In genomic region chrX:72916096-72916495, GRCh38 we compare ENCODE assay signal across 5 cellular contexts. TPM values are rescaled to one million over a fixed set of nuclear protein-coding genes. Genes with fewer than 3 reads are reported as not detected.
"Had no signal": no experiment of that assay in that cellular context is flagged by ENCODE, and none has a peak within 500 bp of the region (broad histone marks: within the 10 kb centered on the region; RNA-seq: fewer than 3 reads in every experiment).

No MANE protein-coding gene starts in this region.

RNA-seq across cellular contexts. Expression of gene FAM236C, which starts 3.7 kb away (rescaled TPM):
- total RNA-seq: GM23338, H1, H9, HT-29, IMR-90 had no signal
- polyA plus RNA-seq: GM23338, H1, IMR-90 had no signal

RNA-seq across cellular contexts. Expression of gene FAM236A, which starts 21.9 kb away (rescaled TPM):
- total RNA-seq: GM23338, H1, H9, HT-29, IMR-90 had no signal
- polyA plus RNA-seq: GM23338, H1, IMR-90 had no signal

RNA-seq across cellular contexts. Expression of gene DMRTC1, which starts 27.5 kb away (rescaled TPM):
- total RNA-seq: GM23338, H1, H9, HT-29, IMR-90 had no signal
- polyA plus RNA-seq: GM23338, H1, IMR-90 had no signal
